ENCODE assay signal across 4 cellular contexts in the genomic region with DNA sequence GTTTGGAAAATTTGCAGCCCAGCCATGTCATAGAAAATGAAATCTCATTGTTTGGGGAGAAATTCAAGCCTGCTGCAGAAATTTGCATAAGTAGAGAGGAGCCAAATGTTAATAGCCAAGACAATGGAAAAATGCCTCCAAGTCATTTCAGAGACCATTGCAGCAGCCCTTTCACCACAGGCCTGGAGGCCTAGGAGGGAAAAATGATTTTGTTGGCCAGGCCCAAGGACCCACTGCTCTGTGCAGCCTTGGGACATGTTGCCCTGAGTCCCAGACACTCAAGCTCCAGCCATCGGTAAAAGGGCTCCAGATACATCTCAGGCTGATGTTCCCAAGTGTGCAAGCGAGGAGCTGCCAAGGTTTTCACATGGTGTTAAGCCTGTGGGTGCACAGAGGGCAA. TPM values are rescaled to one million over a fixed set of nuclear protein-coding genes. Genes with fewer than 3 reads are reported as not detected.
"Had no signal": no experiment of that assay in that cellular context is flagged by ENCODE, and none has a peak within 500 bp of the region (broad histone marks: within the 10 kb centered on the region; RNA-seq: fewer than 3 reads in every experiment).

No MANE protein-coding gene starts in this region.

- DNase-seq: GDM1, GF-D8 had no signal

- H3K4me3 ChIP-seq: GM12878 had no signal

- ATAC-seq: GM12878 had no signal

RNA-seq across cellular contexts. Expression of a gene that starts 1.1 kb away (rescaled TPM):
- total RNA-seq: G401, GM12878 had no signal

RNA-seq across cellular contexts. Expression of a gene that starts 5.6 kb away (rescaled TPM):
- total RNA-seq: G401, GM12878 had no signal

RNA-seq across cellular contexts. Expression of a gene that starts 6.0 kb away (rescaled TPM):
- total RNA-seq: G401, GM12878 had no signal

RNA-seq across cellular contexts. Expression of a gene that starts 10.8 kb away (rescaled TPM):
- total RNA-seq: G401, GM12878 had no signal

RNA-seq across cellular contexts. Expression of a gene that starts 15.8 kb away (rescaled TPM):
- total RNA-seq: G401, GM12878 had no signal
